Comparison of ENCODE assay signal across 22 cellular contexts in the genomic region with DNA sequence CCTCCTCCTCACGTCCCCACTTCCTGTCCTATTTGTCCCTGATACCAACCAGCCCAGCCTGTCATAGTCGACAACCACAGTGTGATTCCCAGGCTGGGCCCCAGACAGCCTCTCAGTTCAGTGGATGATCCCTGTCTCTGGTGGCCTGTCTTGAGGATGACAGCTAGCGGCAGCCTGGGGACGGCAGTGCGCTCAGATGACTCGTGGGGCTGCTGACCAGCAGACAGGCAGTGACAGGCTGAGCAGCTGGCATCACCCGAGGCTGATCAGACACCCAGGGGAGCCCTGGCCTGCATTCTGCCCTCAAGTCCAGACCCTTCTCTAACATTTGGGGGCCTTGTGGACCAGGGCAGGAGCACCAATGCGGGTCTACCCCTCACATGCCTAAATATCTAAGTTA. TPM values are rescaled to one million over a fixed set of nuclear protein-coding genes. Genes with fewer than 3 reads are reported as not detected.
DNase-seq lines count a peak whose midpoint lies in the region; ATAC-seq lines count a peak whose summit lies in the region.
"Had no signal": no experiment of that assay in that cellular context is flagged by ENCODE, and none has a peak within 500 bp of the region (broad histone marks: within the 10 kb centered on the region; RNA-seq: fewer than 3 reads in every experiment).

No MANE protein-coding gene starts in this region.

- peak overlapping the region; percentile 1 for H3K23ac ChIP-seq in neuronal stem cell (ENCODE audit: low read depth, low read length, poor library complexity)

- peaks cover 0 to 5% of the 10 kb centered on the region in 2 donors for H3K36me3 ChIP-seq in neuronal stem cell (replicated peaks in 1 of 2; ENCODE audit: control insufficient read depth in 2 of 2, insufficient read depth in 2 of 2, low read length in 2 of 2)
- H3K36me3 ChIP-seq: brain microvascular endothelial cell, upper lobe of right lung had no signal

- peaks cover 6% of the 10 kb centered on the region for H3K79me1 ChIP-seq in neuronal stem cell (ENCODE audit: low read depth, low read length)

- H3K9me3 ChIP-seq in neuronal stem cell (replicated peaks in 1 of 2; ENCODE audit: control insufficient read depth in 2 of 2, insufficient read depth in 1 of 2, low read depth in 1 of 2, low read length in 2 of 2): no peaks in the 10 kb centered on the region
- H3K9me3 ChIP-seq: A549, upper lobe of right lung had no signal

- no peak overlapping the region for H2AK5ac ChIP-seq in neuronal stem cell (ENCODE audit: low read depth, low read length)

- no peak overlapping the region for H3K14ac ChIP-seq in neuronal stem cell (ENCODE audit: low read length)

- no peak overlapping the region for H4K91ac ChIP-seq in neuronal stem cell (ENCODE audit: low read depth, low read length, poor library complexity)

- H2BK120ac ChIP-seq in neuronal stem cell (ENCODE audit: low read depth, low read length): no peak overlapping the region

- no peak overlapping the region for H2BK12ac ChIP-seq in neuronal stem cell (ENCODE audit: low read length)

- no peak overlapping the region for H2BK15ac ChIP-seq in neuronal stem cell (ENCODE audit: low read length)

- H3K27me3 ChIP-seq in neuronal stem cell (ENCODE audit: control insufficient read depth in 3 of 3, insufficient read depth in 3 of 3, low read depth in 1 of 3, low read length in 3 of 3): no peaks in the 10 kb centered on the region
- H3K27me3 ChIP-seq: upper lobe of right lung had no signal

- H3K4me3 ChIP-seq in neuronal stem cell (ENCODE audit: low read length in 2 of 2): no peak overlapping the region
- H3K4me3 ChIP-seq: A549, coronary artery, GM23248, upper lobe of right lung had no signal

- no peak overlapping the region for H4K8ac ChIP-seq in neuronal stem cell (ENCODE audit: low read depth, low read length)

- no peak overlapping the region for H3K4me2 ChIP-seq in neuronal stem cell (ENCODE audit: insufficient read depth, low read length, poor library complexity, severe bottlenecking)
- H3K4me2 ChIP-seq: A549 had no signal

- no peak overlapping the region for H3K27ac ChIP-seq in neuronal stem cell (replicated peaks; ENCODE audit: low read length)
- H3K27ac ChIP-seq: A549, brain microvascular endothelial cell, coronary artery, GM23248, upper lobe of right lung had no signal

- H3K4ac ChIP-seq in neuronal stem cell (ENCODE audit: low read length): no peak overlapping the region

- peak overlapping the region; percentile 1 for H3K9ac ChIP-seq in neuronal stem cell (ENCODE audit: low read depth, low read length, poor library complexity)
- H3K9ac ChIP-seq: GM23248 had no signal

- H2AFZ ChIP-seq in neuronal stem cell (ENCODE audit: low read length): no peak overlapping the region
- H2AFZ ChIP-seq: GM23248 had no signal

- no peak for ATAC-seq in HG03280 (IDR thresholded peaks at IDR 0.05; ENCODE audit: unreplicated experiment)
- ATAC-seq: A549, left lobe of liver had no signal

- WGBS in neuronal stem cell (ENCODE audit: extremely low coverage in 2 of 2, insufficient read length in 2 of 2, insufficient replicate concordance in 1 of 2), 2 donors: no CpG with 5 or more reads among the region's 8 CpGs

- peaks cover 20 to 32% of the 10 kb centered on the region in 2 donors for H3K4me1 ChIP-seq in neuronal stem cell (ENCODE audit: control insufficient read depth in 2 of 2, insufficient read depth in 1 of 2, low read depth in 1 of 2, low read length in 2 of 2)
- H3K4me1 ChIP-seq: A549, upper lobe of right lung had no signal

- DNase-seq in Ammon's horn (ENCODE audit: low spot score) (peak; percentile 94), amygdala (lab: John Stamatoyannopoulos, UW) (peak in 37 of 56 donors; percentile 9 to 91 (median 56)), globus pallidus (ENCODE audit: low spot score) (peak; percentile 84), neuronal stem cell (ENCODE audit: low spot score) (no peak), NCI-H1694 treated with DMSO at 0.1 percent for 48 hours (lab: John Stamatoyannopoulos, UW) (no peak), NCI-H226 (no peak), NCI-H2171 (lab: John Stamatoyannopoulos, UW) (no peak)
- DNase-seq: activated CD4-positive, alpha-beta memory T cell treated with anti-CD3 and anti-CD28 coated beads, Interleukin-2, amount 10 ng/mL, durations not matched to agents 7 days and 5 days; activated CD4-positive, CD25-positive, alpha-beta regulatory T cell; activated effector memory CD4-positive, alpha-beta T cell treated with Interleukin-2 at 50 U/mL for 16 hours; brain microvascular endothelial cell; GM23248; KBM-7; midbrain; NCI-H69; stimulated activated CD4-positive, alpha-beta T cell treated with anti-CD3 and anti-CD28 coated beads, Interleukin-12 subunit alpha, Interleukin-12 subunit beta, amount 100 ng/mL, for 4 hours; T1000; upper lobe of right lung had no signal

- no peak overlapping the region for H3K18ac ChIP-seq in neuronal stem cell (ENCODE audit: low read length)

- no peak overlapping the region for H2BK5ac ChIP-seq in neuronal stem cell (ENCODE audit: low read length)

RNA-seq across cellular contexts. Expression of gene NKAIN1, which starts 21.0 kb away (rescaled TPM):
- polyA plus RNA-seq in neuronal stem cell (2013, experiment 1 of 2): 45.8 TPM
- 45.7 TPM for polyA plus RNA-seq in neuronal stem cell (2013, experiment 2 of 2)
- polyA plus RNA-seq: GM23248 had no signal

Comparison
In these comparisons a context has a peak if more than half of its experiments do, and no peak if none do; other contexts are left out.
1. DNase-seq: peak in Ammon's horn (single experiment), amygdala (37 of 56) and globus pallidus (single experiment); none in neuronal stem cell (single experiment), NCI-H1694 treated with DMSO at 0.1 percent for 48 hours (single experiment), NCI-H226 (single experiment) and NCI-H2171 (single experiment).